In the genomic region with DNA sequence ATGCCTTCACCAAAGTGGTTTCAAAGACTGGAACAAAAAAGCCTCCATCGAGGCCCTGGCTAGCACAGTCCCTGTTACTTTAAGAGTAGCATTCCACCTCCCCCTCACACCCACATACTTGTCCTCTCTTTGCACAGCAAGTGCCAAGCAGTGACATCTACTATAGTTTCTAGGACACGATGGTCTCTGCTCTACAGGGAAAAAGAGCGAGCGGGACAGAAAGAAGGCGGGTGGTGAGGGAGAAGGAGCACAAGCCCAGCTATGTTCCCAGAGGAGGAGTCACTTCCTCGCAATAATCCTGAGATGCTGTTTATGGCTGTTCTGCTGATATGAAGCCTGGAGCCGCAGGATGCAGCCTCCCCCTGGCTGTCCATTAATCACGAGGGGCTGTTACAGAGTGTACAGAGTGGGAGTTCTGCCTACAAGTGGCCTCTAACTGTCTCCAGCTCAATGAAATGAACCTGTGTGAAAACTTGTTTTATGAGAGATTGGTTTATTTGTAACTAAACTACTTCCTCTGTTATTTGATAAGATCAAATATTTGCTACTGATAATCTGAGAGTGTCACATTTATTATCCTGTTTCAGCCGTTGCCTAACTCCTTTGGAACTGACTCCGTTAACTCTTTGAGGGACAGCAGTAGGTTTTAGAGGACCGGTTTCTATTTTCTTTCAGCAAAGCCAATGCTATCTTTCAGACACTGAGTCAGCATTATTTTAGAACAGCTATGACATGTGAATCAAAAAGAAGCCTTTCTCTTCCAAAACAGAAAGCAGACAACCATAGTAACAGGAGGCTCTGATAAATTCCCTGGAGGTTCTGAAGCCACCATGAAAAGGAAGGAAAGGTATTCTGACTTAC, we compare ENCODE assay signal across 8 cellular contexts.
DNase-seq lines count a peak whose midpoint lies in the region; ATAC-seq and TF ChIP-seq lines count a peak whose summit lies in the region.

No MANE protein-coding gene starts in this region.

- no peak overlapping the region for H3K27ac ChIP-seq in neural progenitor cell

- H2AFZ ChIP-seq in neural progenitor cell (replicated peaks), result peak overlapping the region; percentile 97

- TF ChIP-seq CTCF in fibroblast of the aortic adventitia (IDR thresholded peaks at IDR 0.05; ENCODE audit: insufficient read depth, low read length), result peak; percentile 4
- no peak for TF ChIP-seq CTCF in neural progenitor cell (IDR thresholded peaks at IDR 0.05)

- H3K4me1 ChIP-seq in neural progenitor cell, result peaks cover 54% of the 10 kb centered on the region

- no peaks in the 10 kb centered on the region for H3K36me3 ChIP-seq in neural progenitor cell

- peaks cover 6% of the 10 kb centered on the region for H3K27me3 Mint-ChIP-seq in neural progenitor cell (ENCODE audit: insufficient read depth, low read depth)

- H3K4me1 Mint-ChIP-seq in neural progenitor cell, result peaks cover 47% of the 10 kb centered on the region

- no peaks in the 10 kb centered on the region for H3K9me3 ChIP-seq in neural progenitor cell (ENCODE audit: low read depth)

- DNase-seq in Daoy (ENCODE audit: low read depth), result peak; percentile 25
- DNase-seq in SK-N-DZ (ENCODE audit: low spot score), result peak; percentile 51
- peak; percentile 74 for DNase-seq in fibroblast of the aortic adventitia (ENCODE audit: low read depth)
- peak; percentile 31 for DNase-seq in neural progenitor cell (ENCODE audit: low spot score)
- DNase-seq in germinal center (ENCODE audit: low spot score), result no peak
- no peak for DNase-seq in T-helper 1 cell

- no peak for ATAC-seq in GM21576 (IDR thresholded peaks at IDR 0.05; ENCODE audit: unreplicated experiment)
- ATAC-seq in HG03439 (IDR thresholded peaks at IDR 0.05; ENCODE audit: unreplicated experiment), result no peak

- H3K36me3 Mint-ChIP-seq in neural progenitor cell, result peaks cover 3% of the 10 kb centered on the region

- no peaks in the 10 kb centered on the region for H3K79me2 ChIP-seq in neural progenitor cell (ENCODE audit: low read depth)

- no peaks in the 10 kb centered on the region for H3K27me3 ChIP-seq in neural progenitor cell

- no peaks in the 10 kb centered on the region for H4K20me1 ChIP-seq in neural progenitor cell (ENCODE audit: low read depth)

- peaks cover 2% of the 10 kb centered on the region for H3K9me3 Mint-ChIP-seq in neural progenitor cell

- H3K4me2 ChIP-seq in neural progenitor cell, result peak overlapping the region; percentile 67

- H3K27ac Mint-ChIP-seq in neural progenitor cell, result peak overlapping the region; percentile 99

- peak overlapping the region; percentile 85 for H3K4me3 Mint-ChIP-seq in neural progenitor cell

- H3K4me3 ChIP-seq in fibroblast of the aortic adventitia (ENCODE audit: low read depth, low read length), result peak overlapping the region; percentile 53
- peak overlapping the region; percentile 8 for H3K4me3 ChIP-seq in neural progenitor cell

- H3K9ac ChIP-seq in neural progenitor cell, result no peak overlapping the region

- peaks cover 22% of the 10 kb centered on the region for H3F3A ChIP-seq in neural progenitor cell (ENCODE audit: low read depth)

Comparison
In these comparisons a context has a peak if more than half of its experiments do, and no peak if none do; other contexts are left out.
1. DNase-seq: peak in Daoy (single experiment), SK-N-DZ (single experiment), fibroblast of the aortic adventitia (single experiment) and neural progenitor cell (single experiment); none in germinal center (single experiment) and T-helper 1 cell (0 of 5).